In the genomic region with DNA sequence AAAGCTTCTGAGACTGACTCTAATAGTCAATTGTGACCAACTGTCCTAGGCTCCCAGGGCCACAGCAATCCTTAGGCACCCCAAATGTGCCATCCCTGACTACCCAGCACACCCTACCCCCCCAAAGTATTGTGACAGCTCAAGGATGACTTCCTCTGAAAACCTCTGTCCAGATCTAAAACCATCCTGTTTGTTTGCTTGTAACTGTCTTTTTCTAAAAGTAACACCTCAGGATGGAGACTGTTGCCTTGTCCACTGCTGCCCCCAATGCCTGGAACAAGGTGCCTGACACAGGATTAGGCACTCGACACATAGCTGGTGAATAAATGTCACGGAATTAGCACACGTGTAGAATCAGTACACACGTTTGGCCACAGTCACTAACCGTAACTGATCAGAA, we compare ENCODE assay signal across 8 cellular contexts. TPM values are rescaled to one million over a fixed set of nuclear protein-coding genes. Genes with fewer than 3 reads are reported as not detected.
DNase-seq lines count a peak whose midpoint lies in the region; ATAC-seq, FAIRE-seq and TF ChIP-seq lines count a peak whose summit lies in the region.
"Not testable (repeated sequence)": the region's sequence is repeated elsewhere in the genome, so short reads cannot be mapped to it uniquely, and the experiment has no call there.

No MANE protein-coding gene starts in this region.

- H4K20me1 ChIP-seq in neural progenitor cell (ENCODE audit: low read depth), result peaks cover 83% of the 10 kb centered on the region

- TF ChIP-seq CTCF in CD14-positive monocyte (IDR thresholded peaks at IDR 0.05); colonic mucosa (IDR thresholded peaks at IDR 0.05); left ventricle myocardium inferior (IDR thresholded peaks at IDR 0.05; ENCODE audit: borderline replicate concordance); neural progenitor cell (IDR thresholded peaks at IDR 0.05): not testable (repeated sequence)
- peak; percentile 26 for TF ChIP-seq CTCF in subcutaneous adipose tissue (IDR thresholded peaks at IDR 0.05; ENCODE audit: low read depth)

- peak overlapping the region in 1 of 2 donors; percentile 51 for H3K4me3 Mint-ChIP-seq in CD14-positive monocyte
- peak overlapping the region; percentile 71 to 90 (median 75) for H3K4me3 Mint-ChIP-seq in T-cell
- peak overlapping the region; percentile 77 for H3K4me3 Mint-ChIP-seq in activated T-helper 1 cell treated with anti-CD3 and anti-CD28 coated beads, Interleukin-12 subunit alpha, Interleukin-12 subunit beta, Interleukin-2, Interleukin-4 antibody, amounts not matched to agents 30 ng/mL and 10 ng/mL and 1 ng/mL, durations not matched to agents 14 hours and 24 hours and 36 hours
- H3K4me3 Mint-ChIP-seq in neural progenitor cell, result not testable (repeated sequence)

- not testable (repeated sequence) for ATAC-seq in T-cell (replicated peaks in 1 of 4)

- not testable (repeated sequence) for H3K4me3 ChIP-seq in colonic mucosa, left ventricle myocardium inferior, neural progenitor cell

- not testable (repeated sequence) for H3K9me3 ChIP-seq in colonic mucosa; left ventricle myocardium inferior (replicated peaks); neural progenitor cell (ENCODE audit: low read depth)

- H3K27me3 Mint-ChIP-seq in CD14-positive monocyte (ENCODE audit: low read depth in 3 of 3); T-cell; activated T-helper 1 cell treated with anti-CD3 and anti-CD28 coated beads, Interleukin-12 subunit alpha, Interleukin-12 subunit beta, Interleukin-2, Interleukin-4 antibody, amounts not matched to agents 30 ng/mL and 10 ng/mL and 1 ng/mL, durations not matched to agents 14 hours and 24 hours and 36 hours (ENCODE audit: insufficient read depth); neural progenitor cell (ENCODE audit: insufficient read depth, low read depth): not testable (repeated sequence)

- not testable (repeated sequence) for H3K36me3 ChIP-seq in colonic mucosa, neural progenitor cell
- H3K36me3 ChIP-seq in left ventricle myocardium inferior, result peaks cover 20% of the 10 kb centered on the region

- DNase-seq in CD14-positive monocyte (ENCODE audit: low spot score); HTR-8/SVneo (ENCODE audit: insufficient read length, low spot score); activated T-helper 1 cell treated with anti-CD3 and anti-CD28 coated beads, Interleukin-12 subunit alpha, Interleukin-12 subunit beta, Interleukin-2, Interleukin-4 antibody, amounts not matched to agents 30 ng/mL and 10 ng/mL and 1 ng/mL, durations not matched to agents 14 hours and 24 hours and 36 hours (ENCODE audit: low spot score); colonic mucosa; left ventricle myocardium inferior; neural progenitor cell (ENCODE audit: low spot score): not testable (repeated sequence)
- peak in 1 of 34 experiments; percentile 9 for DNase-seq in T-cell

- peak overlapping the region; percentile 77 to 94 (median 88) for H3K27ac Mint-ChIP-seq in CD14-positive monocyte
- peak overlapping the region; percentile 95 for H3K27ac Mint-ChIP-seq in T-cell
- peak overlapping the region; percentile 87 for H3K27ac Mint-ChIP-seq in activated T-helper 1 cell treated with anti-CD3 and anti-CD28 coated beads, Interleukin-12 subunit alpha, Interleukin-12 subunit beta, Interleukin-2, Interleukin-4 antibody, amounts not matched to agents 30 ng/mL and 10 ng/mL and 1 ng/mL, durations not matched to agents 14 hours and 24 hours and 36 hours
- H3K27ac Mint-ChIP-seq in neural progenitor cell, result peak overlapping the region; percentile 71

- not testable (repeated sequence) for H3K27me3 ChIP-seq in colonic mucosa; left ventricle myocardium inferior (ENCODE audit: low read depth); neural progenitor cell

- H3K9ac ChIP-seq in colonic mucosa (ENCODE audit: low read depth in 2 of 2, low read length in 2 of 2); neural progenitor cell: not testable (repeated sequence)

- H2AFZ ChIP-seq in neural progenitor cell (replicated peaks), result not testable (repeated sequence)

- peak overlapping the region; percentile 73 for H3K4me2 ChIP-seq in neural progenitor cell

- peak; percentile 28 for FAIRE-seq in HTR-8/SVneo (lab: Jason Lieb, UNC)

- POLR2A ChIA-PET in T-cell (lab: Charles Lee), result not testable (repeated sequence)

- H3K27ac ChIP-seq in colonic mucosa (peak overlapping the region; percentile 71), left ventricle myocardium inferior (replicated peaks) (peak overlapping the region; percentile 50), neural progenitor cell (peak overlapping the region; percentile 98)

- H3K4me1 Mint-ChIP-seq in CD14-positive monocyte (peaks cover 69% of the 10 kb centered on the region), T-cell (peaks cover 80 to 88% (median 80%) of the 10 kb centered on the region in 3 donors), neural progenitor cell (peaks cover 69% of the 10 kb centered on the region)
- H3K4me1 Mint-ChIP-seq in activated T-helper 1 cell treated with anti-CD3 and anti-CD28 coated beads, Interleukin-12 subunit alpha, Interleukin-12 subunit beta, Interleukin-2, Interleukin-4 antibody, amounts not matched to agents 30 ng/mL and 10 ng/mL and 1 ng/mL, durations not matched to agents 14 hours and 24 hours and 36 hours (ENCODE audit: low read depth), result peaks cover 80% of the 10 kb centered on the region

- intact Hi-C loops in CD14-positive monocyte (cut with micrococcal nuclease); activated T-helper 1 cell treated with anti-CD3 and anti-CD28 coated beads, Interleukin-12 subunit alpha, Interleukin-12 subunit beta, Interleukin-2, Interleukin-4 antibody, amounts not matched to agents 30 ng/mL and 10 ng/mL and 1 ng/mL, durations not matched to agents 14 hours and 24 hours and 36 hours (cut with micrococcal nuclease); colonic mucosa (cut with DNase I); left ventricle myocardium inferior (cut with micrococcal nuclease): not testable (repeated sequence)

- CTCF ChIA-PET in T-cell (lab: Charles Lee), result interaction anchor here in 1 of 2 donors (0.5 kb wide), 1 partner anchor 117 kb away, joined by 4 read pairs; no protein-coding TSS in a partner anchor

- H3K4me1 ChIP-seq in colonic mucosa (peaks cover 12% of the 10 kb centered on the region), left ventricle myocardium inferior (peaks cover 96% of the 10 kb centered on the region), neural progenitor cell (peaks cover 82% of the 10 kb centered on the region)

- H3K79me2 ChIP-seq in neural progenitor cell (ENCODE audit: low read depth), result peaks cover 100% of the 10 kb centered on the region

- H3K36me3 Mint-ChIP-seq in CD14-positive monocyte (peaks cover 31 to 32% of the 10 kb centered on the region in 2 donors), T-cell (peaks cover 11% of the 10 kb centered on the region), neural progenitor cell (peaks cover 16% of the 10 kb centered on the region)
- H3K36me3 Mint-ChIP-seq in activated T-helper 1 cell treated with anti-CD3 and anti-CD28 coated beads, Interleukin-12 subunit alpha, Interleukin-12 subunit beta, Interleukin-2, Interleukin-4 antibody, amounts not matched to agents 30 ng/mL and 10 ng/mL and 1 ng/mL, durations not matched to agents 14 hours and 24 hours and 36 hours (ENCODE audit: low read depth), result peaks cover 27% of the 10 kb centered on the region

- H3F3A ChIP-seq in neural progenitor cell (ENCODE audit: low read depth), result peaks cover 76% of the 10 kb centered on the region

- H3K9me3 Mint-ChIP-seq in CD14-positive monocyte; T-cell; activated T-helper 1 cell treated with anti-CD3 and anti-CD28 coated beads, Interleukin-12 subunit alpha, Interleukin-12 subunit beta, Interleukin-2, Interleukin-4 antibody, amounts not matched to agents 30 ng/mL and 10 ng/mL and 1 ng/mL, durations not matched to agents 14 hours and 24 hours and 36 hours; neural progenitor cell: not testable (repeated sequence)

RNA-seq across cellular contexts. Expression of a gene that starts 7.7 kb away (rescaled TPM):
- polyA plus RNA-seq in CD14-positive monocyte, result 10 to 100 TPM; 10.5 to 41.5 TPM
- 10 to 100 TPM; 57.6 to 92.4 (median 87.5) TPM for total RNA-seq in T-cell
- 57.5 and 64.5 TPM in 2 replicates for total RNA-seq in activated T-helper 1 cell treated with anti-CD3 and anti-CD28 coated beads, Interleukin-12 subunit alpha, Interleukin-12 subunit beta, Interleukin-2, Interleukin-4 antibody, amounts not matched to agents 30 ng/mL and 10 ng/mL and 1 ng/mL, durations not matched to agents 14 hours and 24 hours and 36 hours
- total RNA-seq in colonic mucosa, result 10 to 100 TPM; 45.7 to 73.0 TPM
- total RNA-seq in left ventricle myocardium inferior, result 5.4 TPM
- 76.3 and 84.4 TPM in 2 replicates for total RNA-seq in neural progenitor cell (ENCODE audit: low replicate concordance)
- 10 to 100 TPM; 29.6 to 62.3 (median 36.7) TPM for total RNA-seq in subcutaneous adipose tissue
